In the genomic region with DNA sequence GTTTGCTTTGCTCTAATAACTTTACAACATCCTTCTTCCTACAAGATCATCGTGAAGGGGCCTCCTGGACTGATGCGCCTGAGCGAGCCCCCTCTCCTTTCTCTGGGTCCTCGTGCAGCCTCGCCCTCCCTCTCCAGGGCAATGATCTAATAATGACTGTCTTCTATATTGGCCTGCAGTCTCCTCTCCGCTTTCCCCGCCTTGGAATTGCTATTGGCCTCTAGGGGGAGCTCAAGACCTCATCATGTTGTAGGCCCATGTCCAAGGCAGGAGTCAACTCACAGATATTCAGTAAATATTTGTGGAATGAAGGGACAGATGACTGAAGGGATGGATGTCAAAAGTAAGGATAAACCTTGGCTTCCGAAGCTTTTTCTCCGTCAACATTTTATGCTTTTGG, we compare ENCODE assay signal across 8 cellular contexts.
DNase-seq lines count a peak whose midpoint lies in the region; ATAC-seq and TF ChIP-seq lines count a peak whose summit lies in the region.

No MANE protein-coding gene starts in this region.

- H3K36me3 Mint-ChIP-seq in glutamatergic neuron (ENCODE audit: unreplicated experiment), result no peaks in the 10 kb centered on the region

- ATAC-seq in psoas muscle (peak; percentile 73 to 83 (median 78)), HG03139 (IDR thresholded peaks at IDR 0.05; ENCODE audit: unreplicated experiment) (no peak), GM21526 (IDR thresholded peaks at IDR 0.05; ENCODE audit: low FRiP score, unreplicated experiment) (no peak)

- 8 to 29% (median 22%) methylated on average over 9 of the region's 9 CpGs for WGBS in psoas muscle, 3 donors

- no peak overlapping the region for H3K27ac ChIP-seq in psoas muscle

- TF ChIP-seq CTCF in glutamatergic neuron (IDR thresholded peaks at IDR 0.05; ENCODE audit: partially characterized antibody, unreplicated experiment) (peak; percentile 83), psoas muscle (IDR thresholded peaks at IDR 0.05) (peak; percentile 71)

- peak; percentile 17 for DNase-seq in stimulated activated CD4-positive, alpha-beta T cell treated with anti-CD3 and anti-CD28 coated beads, Interleukin-15, amount 100 ng/mL, for 24 hours
- DNase-seq in stimulated activated CD4-positive, alpha-beta T cell treated with anti-CD3 and anti-CD28 coated beads, Interleukin-12 subunit alpha, Interleukin-12 subunit beta, amount 100 ng/mL, for 4 hours, result no peak
- peak; percentile 74 for DNase-seq in NCI-H2029 (lab: John Stamatoyannopoulos, UW)
- DNase-seq in SW480 (ENCODE audit: low spot score), result peak; percentile 65
- peak; percentile 73 for DNase-seq in glutamatergic neuron
- peak in 1 of 2 donors; percentile 29 for DNase-seq in psoas muscle

- H3K4me1 ChIP-seq in psoas muscle, result no peaks in the 10 kb centered on the region

- intact Hi-C loops in psoas muscle (cut with DNase I), result loop anchor here in 1 of 2 donors (5.0 kb wide), 1 partner anchor 310 kb away; no protein-coding TSS in a partner anchor

- peaks cover 10% of the 10 kb centered on the region for H3K9me3 Mint-ChIP-seq in glutamatergic neuron (ENCODE audit: unreplicated experiment)

- no peaks in the 10 kb centered on the region for H3K36me3 ChIP-seq in psoas muscle (ENCODE audit: insufficient read depth in 1 of 2, low read depth in 1 of 2)

- H3K4me3 Mint-ChIP-seq in glutamatergic neuron (ENCODE audit: unreplicated experiment), result no peak overlapping the region

- no peaks in the 10 kb centered on the region for H3K27me3 ChIP-seq in psoas muscle (ENCODE audit: insufficient read depth in 3 of 3, low read length in 2 of 3)

- H3K4me1 Mint-ChIP-seq in glutamatergic neuron (ENCODE audit: low read depth, unreplicated experiment), result peaks cover 19% of the 10 kb centered on the region

- H3K27me3 Mint-ChIP-seq in glutamatergic neuron (ENCODE audit: unreplicated experiment), result peaks cover 9% of the 10 kb centered on the region

- H3K9me3 ChIP-seq in psoas muscle, result no peaks in the 10 kb centered on the region

- H3K4me3 ChIP-seq in psoas muscle, result no peak overlapping the region

- H3K27ac Mint-ChIP-seq in glutamatergic neuron (ENCODE audit: unreplicated experiment), result peak overlapping the region; percentile 46

Comparison
In these comparisons a context has a peak if more than half of its experiments do, and no peak if none do; other contexts are left out.
1. ATAC-seq: peak in psoas muscle (4 of 4); none in HG03139 (single experiment) and GM21526 (single experiment).